ENCODE assay signal across 8 cellular contexts in the genomic region with DNA sequence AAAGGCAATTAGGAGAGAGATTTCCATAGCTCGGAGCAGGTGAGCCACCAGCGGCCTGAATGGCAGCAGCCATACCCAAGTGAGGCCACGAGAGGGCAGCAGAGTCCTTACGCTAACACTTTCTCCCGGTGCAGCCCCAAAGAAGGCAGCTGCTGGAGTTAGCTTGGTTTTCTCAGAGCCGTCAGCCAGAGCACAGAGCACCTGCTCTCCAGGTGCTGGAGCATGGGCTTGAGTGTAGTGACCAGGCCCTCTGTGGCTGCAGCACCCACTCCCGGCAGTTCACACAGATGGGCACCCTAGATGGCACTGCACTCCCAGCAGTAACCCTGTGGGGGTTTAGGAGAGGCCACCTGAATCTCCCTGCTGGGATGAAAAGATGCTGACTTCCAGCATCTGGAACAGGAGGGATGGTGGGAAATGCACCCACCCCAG. TPM values are rescaled to one million over a fixed set of nuclear protein-coding genes. Genes with fewer than 3 reads are reported as not detected.
DNase-seq lines count a peak whose midpoint lies in the region; ATAC-seq and TF ChIP-seq lines count a peak whose summit lies in the region.

No MANE protein-coding gene starts in this region.

- H3K9me3 Mint-ChIP-seq in activated CD4-positive, alpha-beta memory T cell treated with anti-CD3 and anti-CD28 coated beads for 36 hours: no peaks in the 10 kb centered on the region

- DNase-seq in 8988T (peak; percentile 89), HPDE6-E6E7 (ENCODE audit: extremely low spot score) (peak; percentile 88), NCI-H82 (lab: John Stamatoyannopoulos, UW) (peak; percentile 95), lung (ENCODE audit: low spot score) (peak; percentile 88)
- DNase-seq in activated CD4-positive, alpha-beta memory T cell treated with anti-CD3 and anti-CD28 coated beads for 36 hours: peak; percentile 91
- peak; percentile 62 for DNase-seq in stimulated activated CD8-positive, alpha-beta memory T cell treated with anti-CD3 and anti-CD28 coated beads, Interleukin-12 subunit alpha, Interleukin-12 subunit beta, amount 100 ng/mL, for 4 hours (ENCODE audit: low read depth)

- H3K9me3 ChIP-seq in ectodermal cell (ENCODE audit: control insufficient read depth, low read length) (no peaks in the 10 kb centered on the region), lung (ENCODE audit: control insufficient read depth in 2 of 2, insufficient read depth in 1 of 2, low read length in 1 of 2) (no peaks in the 10 kb centered on the region)

- H3K36me3 Mint-ChIP-seq in activated CD4-positive, alpha-beta memory T cell treated with anti-CD3 and anti-CD28 coated beads for 36 hours: no peaks in the 10 kb centered on the region

- CTCF ChIA-PET in activated CD4-positive, alpha-beta memory T cell treated with anti-CD3 and anti-CD28 coated beads for 36 hours (lab: Charles Lee): interaction anchor here (0.6 to 21.5 kb wide), 42 partner anchors 8 to 803 kb away, joined by 3 to 1370 read pairs (median 5); a partner anchor contains a TSS

- H3K4me3 Mint-ChIP-seq in activated CD4-positive, alpha-beta memory T cell treated with anti-CD3 and anti-CD28 coated beads for 36 hours: no peak overlapping the region

- intact Hi-C loops in activated CD4-positive, alpha-beta memory T cell treated with anti-CD3 and anti-CD28 coated beads for 36 hours (cut with micrococcal nuclease): loop anchor here (1.0 to 5.0 kb wide), 5 partner anchors 11 to 214 kb away; a partner anchor contains a TSS

- no peak overlapping the region for H3K27ac Mint-ChIP-seq in activated CD4-positive, alpha-beta memory T cell treated with anti-CD3 and anti-CD28 coated beads for 36 hours

- peak overlapping the region; percentile 6 for H3K27ac ChIP-seq in ectodermal cell (ENCODE audit: insufficient read depth, low read depth, low read length, poor library complexity, severe bottlenecking)
- no peak overlapping the region for H3K27ac ChIP-seq in lung (ENCODE audit: low read depth in 1 of 2, low read length in 1 of 2)

- H3K27me3 ChIP-seq in ectodermal cell (ENCODE audit: control insufficient read depth, insufficient read depth, low read length, poor library complexity, severe bottlenecking) (no peaks in the 10 kb centered on the region), lung (ENCODE audit: control insufficient read depth, insufficient read depth) (no peaks in the 10 kb centered on the region)

- H3K4me3 ChIP-seq in ectodermal cell (ENCODE audit: insufficient read depth, low read depth, low read length) (no peak overlapping the region), lung (no peak overlapping the region)

- H3K36me3 ChIP-seq in ectodermal cell (ENCODE audit: control insufficient read depth, insufficient read depth, low read length) (no peaks in the 10 kb centered on the region), lung (ENCODE audit: control insufficient read depth in 2 of 2, insufficient read depth in 2 of 2, low read length in 2 of 2) (no peaks in the 10 kb centered on the region)

- no peaks in the 10 kb centered on the region for H3K27me3 Mint-ChIP-seq in activated CD4-positive, alpha-beta memory T cell treated with anti-CD3 and anti-CD28 coated beads for 36 hours

- peak; percentile 64 for ATAC-seq in GM18520 (IDR thresholded peaks at IDR 0.05; ENCODE audit: unreplicated experiment)
- ATAC-seq in lung (ENCODE audit: insufficient read depth, low FRiP score): peak; percentile 73

- H3K4me1 ChIP-seq in ectodermal cell (ENCODE audit: control insufficient read depth, insufficient read depth, low read length): peaks cover 31% of the 10 kb centered on the region
- H3K4me1 ChIP-seq in lung (ENCODE audit: control insufficient read depth in 2 of 2, insufficient read depth in 2 of 2, low read length in 2 of 2): peaks cover 5 to 12% of the 10 kb centered on the region in 2 donors

- peaks cover 30% of the 10 kb centered on the region for H3K4me1 Mint-ChIP-seq in activated CD4-positive, alpha-beta memory T cell treated with anti-CD3 and anti-CD28 coated beads for 36 hours (ENCODE audit: low read depth)

- TF ChIP-seq CTCF in lung (IDR thresholded peaks at IDR 0.05; ENCODE audit: control extremely low read depth, extremely low read depth): peak; percentile 99

- 13% methylated on average over 7 of the region's 7 CpGs for WGBS in ectodermal cell, 2 experiments
- WGBS in lung, 2 donors: 10 to 16% methylated on average over 7 of the region's 7 CpGs

- POLR2A ChIA-PET in activated CD4-positive, alpha-beta memory T cell treated with anti-CD3 and anti-CD28 coated beads for 36 hours (lab: Charles Lee): interaction anchor here (1.1 to 1.9 kb wide), 4 partner anchors 11 to 51 kb away, joined by 4 to 14 read pairs (median 8); a partner anchor contains a TSS

RNA-seq across cellular contexts. Expression of a gene that starts 45.8 kb away (rescaled TPM):
- 10 to 100 TPM in 1 of 2 experiments, 1 to 10 TPM in 1; 9.8 to 10.1 TPM for total RNA-seq in activated CD4-positive, alpha-beta memory T cell treated with anti-CD3 and anti-CD28 coated beads for 36 hours
- 12.9 TPM for polyA plus RNA-seq in ectodermal cell (2013, experiment 1 of 4)
- 13.4 TPM for polyA plus RNA-seq in ectodermal cell (2013, experiment 2 of 4)
- 7.5 TPM for polyA plus RNA-seq in ectodermal cell (2013, experiment 3 of 4)
- polyA plus RNA-seq in ectodermal cell (2013, experiment 4 of 4): 9.7 TPM
- total RNA-seq in lung: 10 to 100 TPM in 1 of 2 donors, 1 to 10 TPM in 1; 2.9 to 27.0 TPM
- 1 to 10 TPM; 1.9 to 2.0 TPM for polyA plus RNA-seq in lung

RNA-seq across cellular contexts. Expression of a gene that starts 48.0 kb away (rescaled TPM):
- 1 to 10 TPM; 4.4 to 4.5 TPM for total RNA-seq in activated CD4-positive, alpha-beta memory T cell treated with anti-CD3 and anti-CD28 coated beads for 36 hours
- 63.0 TPM for polyA plus RNA-seq in ectodermal cell (2013, experiment 1 of 4)
- 68.3 TPM for polyA plus RNA-seq in ectodermal cell (2013, experiment 2 of 4)
- polyA plus RNA-seq in ectodermal cell (2013, experiment 3 of 4): 42.8 TPM
- polyA plus RNA-seq in ectodermal cell (2013, experiment 4 of 4): 44.3 TPM
- total RNA-seq in lung: 10 to 100 TPM in 1 of 2 donors, 1 to 10 TPM in 1; 9.2 to 14.1 TPM
- polyA plus RNA-seq in lung: 1 to 10 TPM; 4.2 to 9.2 TPM
